1 cellular context compared by ENCODE assay signal in the genomic region with DNA sequence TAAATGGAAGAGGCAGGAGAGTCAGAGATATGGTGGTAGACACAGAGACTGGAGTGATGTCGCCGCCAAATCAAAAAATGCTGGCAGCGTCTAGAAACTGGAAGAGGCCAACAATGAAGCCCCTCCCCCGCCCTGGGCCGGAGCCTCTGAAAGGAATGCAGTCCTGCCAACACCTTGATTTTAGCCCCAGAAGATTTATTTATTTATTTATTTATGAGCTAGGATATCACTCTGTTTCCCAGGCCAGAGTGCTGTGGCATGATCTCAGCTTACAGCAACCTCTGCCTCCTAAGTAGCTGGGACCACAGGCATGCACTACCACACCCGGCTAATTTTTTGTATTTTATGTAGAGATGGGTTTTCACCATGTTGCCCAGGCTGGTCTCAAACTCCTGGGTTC.
TF ChIP-seq lines count a peak whose summit lies in the region.

No MANE protein-coding gene starts in this region.

TF ChIP-seq in HCT116, 20 proteins besides CTCF, POLR2A, EP300 and RAD21 (continued from another document):
- TF ChIP-seq, protein P1, sequence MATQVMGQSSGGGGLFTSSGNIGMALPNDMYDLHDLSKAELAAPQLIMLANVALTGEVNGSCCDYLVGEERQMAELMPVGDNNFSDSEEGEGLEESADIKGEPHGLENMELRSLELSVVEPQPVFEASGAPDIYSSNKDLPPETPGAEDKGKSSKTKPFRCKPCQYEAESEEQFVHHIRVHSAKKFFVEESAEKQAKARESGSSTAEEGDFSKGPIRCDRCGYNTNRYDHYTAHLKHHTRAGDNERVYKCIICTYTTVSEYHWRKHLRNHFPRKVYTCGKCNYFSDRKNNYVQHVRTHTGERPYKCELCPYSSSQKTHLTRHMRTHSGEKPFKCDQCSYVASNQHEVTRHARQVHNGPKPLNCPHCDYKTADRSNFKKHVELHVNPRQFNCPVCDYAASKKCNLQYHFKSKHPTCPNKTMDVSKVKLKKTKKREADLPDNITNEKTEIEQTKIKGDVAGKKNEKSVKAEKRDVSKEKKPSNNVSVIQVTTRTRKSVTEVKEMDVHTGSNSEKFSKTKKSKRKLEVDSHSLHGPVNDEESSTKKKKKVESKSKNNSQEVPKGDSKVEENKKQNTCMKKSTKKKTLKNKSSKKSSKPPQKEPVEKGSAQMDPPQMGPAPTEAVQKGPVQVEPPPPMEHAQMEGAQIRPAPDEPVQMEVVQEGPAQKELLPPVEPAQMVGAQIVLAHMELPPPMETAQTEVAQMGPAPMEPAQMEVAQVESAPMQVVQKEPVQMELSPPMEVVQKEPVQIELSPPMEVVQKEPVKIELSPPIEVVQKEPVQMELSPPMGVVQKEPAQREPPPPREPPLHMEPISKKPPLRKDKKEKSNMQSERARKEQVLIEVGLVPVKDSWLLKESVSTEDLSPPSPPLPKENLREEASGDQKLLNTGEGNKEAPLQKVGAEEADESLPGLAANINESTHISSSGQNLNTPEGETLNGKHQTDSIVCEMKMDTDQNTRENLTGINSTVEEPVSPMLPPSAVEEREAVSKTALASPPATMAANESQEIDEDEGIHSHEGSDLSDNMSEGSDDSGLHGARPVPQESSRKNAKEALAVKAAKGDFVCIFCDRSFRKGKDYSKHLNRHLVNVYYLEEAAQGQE (IDR thresholded peaks at IDR 0.05; ENCODE audit: low read depth): no peak
- TF ChIP-seq, protein P2, sequence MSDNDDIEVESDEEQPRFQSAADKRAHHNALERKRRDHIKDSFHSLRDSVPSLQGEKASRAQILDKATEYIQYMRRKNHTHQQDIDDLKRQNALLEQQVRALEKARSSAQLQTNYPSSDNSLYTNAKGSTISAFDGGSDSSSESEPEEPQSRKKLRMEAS (IDR thresholded peaks at IDR 0.05): no peak
- TF ChIP-seq ELF1 (IDR thresholded peaks at IDR 0.05; ENCODE audit: borderline replicate concordance, low read depth): no peak
- TF ChIP-seq, protein P3, sequence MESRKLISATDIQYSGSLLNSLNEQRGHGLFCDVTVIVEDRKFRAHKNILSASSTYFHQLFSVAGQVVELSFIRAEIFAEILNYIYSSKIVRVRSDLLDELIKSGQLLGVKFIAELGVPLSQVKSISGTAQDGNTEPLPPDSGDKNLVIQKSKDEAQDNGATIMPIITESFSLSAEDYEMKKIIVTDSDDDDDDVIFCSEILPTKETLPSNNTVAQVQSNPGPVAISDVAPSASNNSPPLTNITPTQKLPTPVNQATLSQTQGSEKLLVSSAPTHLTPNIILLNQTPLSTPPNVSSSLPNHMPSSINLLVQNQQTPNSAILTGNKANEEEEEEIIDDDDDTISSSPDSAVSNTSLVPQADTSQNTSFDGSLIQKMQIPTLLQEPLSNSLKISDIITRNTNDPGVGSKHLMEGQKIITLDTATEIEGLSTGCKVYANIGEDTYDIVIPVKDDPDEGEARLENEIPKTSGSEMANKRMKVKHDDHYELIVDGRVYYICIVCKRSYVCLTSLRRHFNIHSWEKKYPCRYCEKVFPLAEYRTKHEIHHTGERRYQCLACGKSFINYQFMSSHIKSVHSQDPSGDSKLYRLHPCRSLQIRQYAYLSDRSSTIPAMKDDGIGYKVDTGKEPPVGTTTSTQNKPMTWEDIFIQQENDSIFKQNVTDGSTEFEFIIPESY (IDR thresholded peaks at IDR 0.05; ENCODE audit: extremely low read depth, insufficient replicate concordance, low read length): no peak
- TF ChIP-seq ZNF274 (IDR thresholded peaks at IDR 0.05; ENCODE audit: low read depth, low read length): no peak
- no peak for TF ChIP-seq CEBPB (IDR thresholded peaks at IDR 0.05; ENCODE audit: low read depth)
- no peak for TF ChIP-seq SP1 (IDR thresholded peaks at IDR 0.05; ENCODE audit: low read depth)
- no peak for TF ChIP-seq SRF (IDR thresholded peaks at IDR 0.05; ENCODE audit: low read depth)
- no peak for TF ChIP-seq SIN3A (IDR thresholded peaks at IDR 0.05; ENCODE audit: low read depth)
- no peak for TF ChIP-seq POLR2AphosphoS5 (IDR thresholded peaks at IDR 0.05; ENCODE audit: low read depth, low read length)
- TF ChIP-seq TCF7L2 (IDR thresholded peaks at IDR 0.05; ENCODE audit: borderline replicate concordance, extremely low read depth, insufficient read depth, insufficient read length): no peak
